Comparison of ENCODE assay signal across 11 cellular contexts in the genomic region with DNA sequence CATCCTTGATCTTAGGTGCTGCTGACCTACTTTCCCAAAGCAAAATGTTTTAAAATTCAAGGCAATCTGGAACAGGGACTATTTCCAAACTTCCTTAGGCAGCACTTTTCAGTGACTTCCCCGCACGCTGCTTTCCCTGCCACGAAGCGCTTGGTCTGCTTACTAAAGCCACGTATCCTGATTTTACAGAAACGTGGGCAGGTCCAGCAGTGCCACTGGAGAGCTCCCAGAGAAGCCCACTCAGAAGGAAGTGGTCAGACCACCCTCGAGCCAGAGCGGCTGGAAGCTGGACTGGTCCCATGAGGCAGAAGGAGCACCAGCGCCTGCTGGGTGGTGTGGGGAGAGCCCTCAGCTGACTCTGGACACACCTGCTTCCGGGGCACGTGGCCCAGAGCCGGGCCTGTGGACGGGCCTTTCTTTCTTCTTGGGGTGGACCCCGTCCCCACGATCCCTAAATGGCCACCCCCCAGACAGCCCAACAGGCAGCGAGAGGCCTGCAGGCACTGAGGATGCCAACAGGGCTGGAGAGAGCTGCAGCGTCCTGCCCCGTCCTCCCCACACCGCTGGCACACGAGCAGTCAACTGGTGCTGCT.
"Had no signal": no experiment of that assay in that cellular context is flagged by ENCODE, and none has a peak within 500 bp of the region (broad histone marks: within the 10 kb centered on the region; RNA-seq: fewer than 3 reads in every experiment).

No MANE protein-coding gene starts in this region.

- H3K27ac Mint-ChIP-seq: neural progenitor cell; stimulated activated naive B cell treated with anti-CD40 and anti-IgM and Interleukin-4, amounts not matched to agents 10 μg/mL and 1 μg/mL and 100 μg/mL, for 72 hours had no signal

- ATAC-seq: pancreas; stimulated activated naive B cell treated with anti-CD40 and anti-IgM and Interleukin-4, amounts not matched to agents 10 μg/mL and 1 μg/mL and 100 μg/mL, for 72 hours had no signal

- H3K9me3 ChIP-seq: pancreas, tibial artery had no signal

- DNase-seq: activated naive CD4-positive, alpha-beta T cell treated with anti-CD3 and anti-CD28 coated beads, Interleukin-2, amount 50 U/mL, for 16 hours; mesendoderm; stimulated activated CD4-positive, alpha-beta T cell treated with anti-CD3 and anti-CD28 coated beads, Interleukin-15, amount 100 ng/mL, for 24 hours; stimulated activated CD4-positive, alpha-beta T cell treated with anti-CD3 and anti-CD28 coated beads, Interleukin-4, amount 100 ng/mL, for 1 hour; stimulated activated naive B cell treated with anti-CD40 and anti-IgM and Interleukin-4, amounts not matched to agents 10 μg/mL and 1 μg/mL and 100 μg/mL, for 72 hours had no signal

- H3K9me3 Mint-ChIP-seq: activated T-helper 2 cell treated with anti-CD3 and anti-CD28 coated beads, Interferon-gamma antibody, Interleukin-2, Interleukin-4, amounts not matched to agents 10 μg/mL and 5 μg/mL and 100 μg/mL, durations not matched to agents 14 hours and 24 hours and 36 hours; neural progenitor cell; stimulated activated naive B cell treated with anti-CD40 and anti-IgM and Interleukin-4, amounts not matched to agents 10 μg/mL and 1 μg/mL and 100 μg/mL, for 72 hours; T-helper 2 cell treated with Interferon-gamma antibody and Interleukin-4, amounts not matched to agents 5 μg/mL and 100 μg/mL, for 36 hours had no signal

- H3K27ac ChIP-seq: cardiac muscle cell, neural progenitor cell, pancreas, tibial artery had no signal

- H3K4me3 Mint-ChIP-seq: neural progenitor cell; stimulated activated naive B cell treated with anti-CD40 and anti-IgM and Interleukin-4, amounts not matched to agents 10 μg/mL and 1 μg/mL and 100 μg/mL, for 72 hours had no signal

- H3K36me3 ChIP-seq: neural progenitor cell had no signal

- H3K27me3 ChIP-seq: cardiac muscle cell, neural progenitor cell, pancreas had no signal

- H3K4me3 ChIP-seq: cardiac muscle cell, neural progenitor cell, pancreas, tibial artery had no signal
